1 cellular context compared by ENCODE assay signal in the genomic region with DNA sequence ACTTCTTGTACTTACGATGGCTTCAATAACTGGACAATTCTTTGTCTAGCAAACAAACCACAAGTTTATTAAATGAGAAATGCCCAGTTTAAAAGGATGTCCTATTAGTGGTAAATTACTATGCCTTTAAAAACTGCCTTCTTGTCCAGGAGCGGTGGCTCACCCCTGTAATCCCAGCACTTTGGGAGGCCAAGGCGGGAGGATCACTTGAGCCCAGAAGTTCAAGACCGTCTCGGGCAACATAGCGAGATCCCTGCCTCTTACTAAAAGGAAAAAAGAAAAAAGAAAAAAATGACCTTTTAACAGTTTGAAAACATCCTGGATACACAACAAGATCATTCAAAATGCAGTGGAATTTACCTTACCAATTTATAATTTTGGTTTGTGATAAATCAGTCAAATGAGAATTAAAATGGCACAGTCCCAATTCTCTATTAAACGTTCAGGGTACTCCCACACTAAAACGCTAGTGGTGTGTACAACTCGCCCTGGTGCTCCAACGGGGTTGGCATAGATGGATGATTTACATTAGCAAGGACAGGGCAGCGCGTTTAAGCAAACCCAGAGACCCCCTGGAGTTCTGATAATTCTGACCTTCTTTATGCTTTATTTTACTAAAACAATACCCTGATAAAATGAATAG.
TF ChIP-seq lines count a peak whose summit lies in the region.

No MANE protein-coding gene starts in this region.

TF ChIP-seq in K562, 482 proteins besides CTCF, POLR2A, EP300 and RAD21 (continued from another document):
- TF ChIP-seq, protein P1, sequence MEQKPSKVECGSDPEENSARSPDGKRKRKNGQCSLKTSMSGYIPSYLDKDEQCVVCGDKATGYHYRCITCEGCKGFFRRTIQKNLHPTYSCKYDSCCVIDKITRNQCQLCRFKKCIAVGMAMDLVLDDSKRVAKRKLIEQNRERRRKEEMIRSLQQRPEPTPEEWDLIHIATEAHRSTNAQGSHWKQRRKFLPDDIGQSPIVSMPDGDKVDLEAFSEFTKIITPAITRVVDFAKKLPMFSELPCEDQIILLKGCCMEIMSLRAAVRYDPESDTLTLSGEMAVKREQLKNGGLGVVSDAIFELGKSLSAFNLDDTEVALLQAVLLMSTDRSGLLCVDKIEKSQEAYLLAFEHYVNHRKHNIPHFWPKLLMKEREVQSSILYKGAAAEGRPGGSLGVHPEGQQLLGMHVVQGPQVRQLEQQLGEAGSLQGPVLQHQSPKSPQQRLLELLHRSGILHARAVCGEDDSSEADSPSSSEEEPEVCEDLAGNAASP (IDR thresholded peaks at IDR 0.05) = no peak
- TF ChIP-seq NCOA2 (IDR thresholded peaks at IDR 0.05; ENCODE audit: partially characterized antibody in 2 of 2) (no peak), FOXA3 (CRISPR knock-in tag; conservative IDR thresholded peaks at IDR 0.05 in 1 of 2, IDR thresholded peaks at IDR 0.05 in 1 of 2) (peak in 1 of 2 experiments; percentile 12; a peak in 1 of 4 replicates), MAFK (IDR thresholded peaks at IDR 0.05; ENCODE audit: low read length) (no peak), ATF7 (IDR thresholded peaks at IDR 0.05) (no peak), TAF15 (IDR thresholded peaks at IDR 0.05; ENCODE audit: low read depth, low read length) (no peak), HNRNPK (IDR thresholded peaks at IDR 0.05; ENCODE audit: low read depth, low read length, poor library complexity, severe bottlenecking) (no peak), TOE1 (IDR thresholded peaks at IDR 0.05; ENCODE audit: borderline replicate concordance) (no peak), TOE1 (CRISPR knock-in tag; IDR thresholded peaks at IDR 0.05; ENCODE audit: borderline replicate concordance, low read depth) (no peak), ARID2 (IDR thresholded peaks at IDR 0.05) (no peak), SRSF3 (IDR thresholded peaks at IDR 0.05; ENCODE audit: insufficient read depth, low read length) (no peak), NFATC3 (IDR thresholded peaks at IDR 0.05) (peak; percentile 34; the same call in 1 of the 2 replicates), FOXA1 (IDR thresholded peaks at IDR 0.05; ENCODE audit: borderline replicate concordance) (no peak), CBX1 (IDR thresholded peaks at IDR 0.05; ENCODE audit: low read depth) (no peak), RBM25 (IDR thresholded peaks at IDR 0.05; ENCODE audit: low read depth, low read length, severe bottlenecking) (peak; percentile 16), EHMT2 (IDR thresholded peaks at IDR 0.05) (0 out of 2 replicates have a peak, but pooled peaks have one; percentile 16), SMARCE1 (IDR thresholded peaks at IDR 0.05) (no peak), DNMT1 (IDR thresholded peaks at IDR 0.05) (no peak), ZNF274 (IDR thresholded peaks at IDR 0.05; ENCODE audit: borderline replicate concordance, low read depth, low read length) (no peak), PRDM10 (IDR thresholded peaks at IDR 0.05; ENCODE audit: partially characterized antibody) (no peak), ZNF311 (CRISPR knock-in tag; IDR thresholded peaks at IDR 0.05) (no peak), NFIC (IDR thresholded peaks at IDR 0.05) (peak; percentile 35; the same call in 1 of the 2 replicates), CEBPG (CRISPR knock-in tag; IDR thresholded peaks at IDR 0.05) (0 out of 2 replicates have a peak, but pooled peaks have one; percentile 13), CEBPG (tag; conservative IDR thresholded peaks at IDR 0.05 in 1 of 2, IDR thresholded peaks at IDR 0.05 in 1 of 2) (no peak), EP400 (IDR thresholded peaks at IDR 0.05) (0 out of 2 replicates have a peak, but pooled peaks have one; percentile 13), HDAC1 (IDR thresholded peaks at IDR 0.05) (no peak), POLR2AphosphoS2 (IDR thresholded peaks at IDR 0.05; ENCODE audit: low read length) (no peak), TEAD2 (tag; IDR thresholded peaks at IDR 0.05) (no peak), ZNF699 (CRISPR knock-in tag; IDR thresholded peaks at IDR 0.05; ENCODE audit: insufficient replicate concordance) (no peak), NCOA1 (IDR thresholded peaks at IDR 0.05; ENCODE audit: low read depth) (no peak)
- TF ChIP-seq, protein P2, sequence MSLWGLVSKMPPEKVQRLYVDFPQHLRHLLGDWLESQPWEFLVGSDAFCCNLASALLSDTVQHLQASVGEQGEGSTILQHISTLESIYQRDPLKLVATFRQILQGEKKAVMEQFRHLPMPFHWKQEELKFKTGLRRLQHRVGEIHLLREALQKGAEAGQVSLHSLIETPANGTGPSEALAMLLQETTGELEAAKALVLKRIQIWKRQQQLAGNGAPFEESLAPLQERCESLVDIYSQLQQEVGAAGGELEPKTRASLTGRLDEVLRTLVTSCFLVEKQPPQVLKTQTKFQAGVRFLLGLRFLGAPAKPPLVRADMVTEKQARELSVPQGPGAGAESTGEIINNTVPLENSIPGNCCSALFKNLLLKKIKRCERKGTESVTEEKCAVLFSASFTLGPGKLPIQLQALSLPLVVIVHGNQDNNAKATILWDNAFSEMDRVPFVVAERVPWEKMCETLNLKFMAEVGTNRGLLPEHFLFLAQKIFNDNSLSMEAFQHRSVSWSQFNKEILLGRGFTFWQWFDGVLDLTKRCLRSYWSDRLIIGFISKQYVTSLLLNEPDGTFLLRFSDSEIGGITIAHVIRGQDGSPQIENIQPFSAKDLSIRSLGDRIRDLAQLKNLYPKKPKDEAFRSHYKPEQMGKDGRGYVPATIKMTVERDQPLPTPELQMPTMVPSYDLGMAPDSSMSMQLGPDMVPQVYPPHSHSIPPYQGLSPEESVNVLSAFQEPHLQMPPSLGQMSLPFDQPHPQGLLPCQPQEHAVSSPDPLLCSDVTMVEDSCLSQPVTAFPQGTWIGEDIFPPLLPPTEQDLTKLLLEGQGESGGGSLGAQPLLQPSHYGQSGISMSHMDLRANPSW (CRISPR knock-in tag; IDR thresholded peaks at IDR 0.05) = no peak
- TF ChIP-seq, protein P3, sequence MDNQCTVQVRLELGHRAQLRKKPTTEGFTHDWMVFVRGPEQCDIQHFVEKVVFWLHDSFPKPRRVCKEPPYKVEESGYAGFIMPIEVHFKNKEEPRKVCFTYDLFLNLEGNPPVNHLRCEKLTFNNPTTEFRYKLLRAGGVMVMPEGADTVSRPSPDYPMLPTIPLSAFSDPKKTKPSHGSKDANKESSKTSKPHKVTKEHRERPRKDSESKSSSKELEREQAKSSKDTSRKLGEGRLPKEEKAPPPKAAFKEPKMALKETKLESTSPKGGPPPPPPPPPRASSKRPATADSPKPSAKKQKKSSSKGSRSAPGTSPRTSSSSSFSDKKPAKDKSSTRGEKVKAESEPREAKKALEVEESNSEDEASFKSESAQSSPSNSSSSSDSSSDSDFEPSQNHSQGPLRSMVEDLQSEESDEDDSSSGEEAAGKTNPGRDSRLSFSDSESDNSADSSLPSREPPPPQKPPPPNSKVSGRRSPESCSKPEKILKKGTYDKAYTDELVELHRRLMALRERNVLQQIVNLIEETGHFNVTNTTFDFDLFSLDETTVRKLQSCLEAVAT (IDR thresholded peaks at IDR 0.05) = peak in 1 of 2 experiments; percentile 49; a peak in 1 of 4 replicates
- TF ChIP-seq, protein P4, sequence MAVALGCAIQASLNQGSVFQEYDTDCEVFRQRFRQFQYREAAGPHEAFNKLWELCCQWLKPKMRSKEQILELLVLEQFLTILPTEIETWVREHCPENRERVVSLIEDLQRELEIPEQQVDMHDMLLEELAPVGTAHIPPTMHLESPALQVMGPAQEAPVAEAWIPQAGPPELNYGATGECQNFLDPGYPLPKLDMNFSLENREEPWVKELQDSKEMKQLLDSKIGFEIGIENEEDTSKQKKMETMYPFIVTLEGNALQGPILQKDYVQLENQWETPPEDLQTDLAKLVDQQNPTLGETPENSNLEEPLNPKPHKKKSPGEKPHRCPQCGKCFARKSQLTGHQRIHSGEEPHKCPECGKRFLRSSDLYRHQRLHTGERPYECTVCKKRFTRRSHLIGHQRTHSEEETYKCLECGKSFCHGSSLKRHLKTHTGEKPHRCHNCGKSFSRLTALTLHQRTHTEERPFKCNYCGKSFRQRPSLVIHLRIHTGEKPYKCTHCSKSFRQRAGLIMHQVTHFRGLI (CRISPR knock-in tag; IDR thresholded peaks at IDR 0.05) = no peak
